1 cellular context compared by ENCODE assay signal in the genomic region with DNA sequence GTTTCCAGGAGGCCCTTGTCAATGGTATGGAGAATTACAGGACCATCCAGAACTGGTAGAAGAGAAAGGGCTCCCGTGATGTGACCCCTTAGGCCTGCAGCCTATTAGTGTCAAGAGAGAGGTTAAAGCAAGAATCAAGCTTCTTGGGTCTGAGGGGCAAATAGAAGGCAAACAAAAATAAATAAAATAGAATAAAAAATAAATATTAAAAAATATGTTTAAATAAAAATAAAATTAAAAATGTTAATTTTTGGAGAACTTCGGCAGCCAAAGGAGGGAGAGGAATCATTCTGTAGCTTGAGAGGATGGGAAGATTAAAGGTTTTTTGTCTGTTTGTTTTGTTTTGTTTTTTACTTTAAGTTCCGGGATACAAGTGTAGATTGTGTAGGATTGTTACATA.
TF ChIP-seq lines count a peak whose summit lies in the region.

No MANE protein-coding gene starts in this region.

TF ChIP-seq in WTC11, 78 proteins besides CTCF, POLR2A, EP300 and RAD21 (continued from another document):
- TF ChIP-seq, protein P1, sequence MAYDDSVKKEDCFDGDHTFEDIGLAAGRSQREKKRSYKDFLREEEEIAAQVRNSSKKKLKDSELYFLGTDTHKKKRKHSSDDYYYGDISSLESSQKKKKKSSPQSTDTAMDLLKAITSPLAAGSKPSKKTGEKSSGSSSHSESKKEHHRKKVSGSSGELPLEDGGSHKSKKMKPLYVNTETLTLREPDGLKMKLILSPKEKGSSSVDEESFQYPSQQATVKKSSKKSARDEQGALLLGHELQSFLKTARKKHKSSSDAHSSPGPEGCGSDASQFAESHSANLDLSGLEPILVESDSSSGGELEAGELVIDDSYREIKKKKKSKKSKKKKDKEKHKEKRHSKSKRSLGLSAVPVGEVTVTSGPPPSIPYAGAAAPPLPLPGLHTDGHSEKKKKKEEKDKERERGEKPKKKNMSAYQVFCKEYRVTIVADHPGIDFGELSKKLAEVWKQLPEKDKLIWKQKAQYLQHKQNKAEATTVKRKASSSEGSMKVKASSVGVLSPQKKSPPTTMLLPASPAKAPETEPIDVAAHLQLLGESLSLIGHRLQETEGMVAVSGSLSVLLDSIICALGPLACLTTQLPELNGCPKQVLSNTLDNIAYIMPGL (CRISPR knock-in tag; IDR thresholded peaks at IDR 0.05): no peak
- TF ChIP-seq ZNF263 (CRISPR knock-in tag; IDR thresholded peaks at IDR 0.05; ENCODE audit: low read depth) (no peak), HMGA2 (CRISPR knock-in tag; IDR thresholded peaks at IDR 0.05) (peak; percentile 93), SP1 (CRISPR knock-in tag; conservative IDR thresholded peaks at IDR 0.05) (no peak), CREM (CRISPR knock-in tag; IDR thresholded peaks at IDR 0.05) (no peak), FOXP1 (CRISPR knock-in tag; IDR thresholded peaks at IDR 0.05; ENCODE audit: borderline replicate concordance) (no peak)
